8 cellular contexts compared by ENCODE assay signal in genomic region chr10:130190737-130191115, GRCh38. TPM values are rescaled to one million over a fixed set of nuclear protein-coding genes. Genes with fewer than 3 reads are reported as not detected.
DNase-seq lines count a peak whose midpoint lies in the region; ATAC-seq and TF ChIP-seq lines count a peak whose summit lies in the region.
"Had no signal": no experiment of that assay in that cellular context is flagged by ENCODE, and none has a peak within 500 bp of the region (broad histone marks: within the 10 kb centered on the region; RNA-seq: fewer than 3 reads in every experiment).

No MANE protein-coding gene starts in this region.

- H3K9me3 ChIP-seq in HUES64 (ENCODE audit: insufficient read depth, low read depth, low read length) (no peaks in the 10 kb centered on the region), ectodermal cell (ENCODE audit: control insufficient read depth, low read length) (no peaks in the 10 kb centered on the region), lung (ENCODE audit: control insufficient read depth in 2 of 2, insufficient read depth in 1 of 2, low read length in 1 of 2) (peaks cover 0 to 2% of the 10 kb centered on the region in 2 donors)

- peaks cover 4% of the 10 kb centered on the region; the same call in 1 of the 2 replicates for H3K36me3 ChIP-seq in HUES64 (ENCODE audit: insufficient read depth, low read length)
- no peaks in the 10 kb centered on the region for H3K36me3 ChIP-seq in ectodermal cell (ENCODE audit: control insufficient read depth, insufficient read depth, low read length)
- peaks cover 0 to 6% of the 10 kb centered on the region in 2 donors for H3K36me3 ChIP-seq in lung (ENCODE audit: control insufficient read depth in 2 of 2, insufficient read depth in 2 of 2, low read length in 2 of 2)

- peak overlapping the region; percentile 79 for H3K9ac ChIP-seq in HUES64 (ENCODE audit: low read depth, low read length)

- H3K4me3 Mint-ChIP-seq in type B pancreatic cell: peak overlapping the region; percentile 35

- no peak overlapping the region for H3K27ac Mint-ChIP-seq in type B pancreatic cell
- H3K27ac Mint-ChIP-seq: naive B cell had no signal

- no peaks in the 10 kb centered on the region for H3K27me3 Mint-ChIP-seq in type B pancreatic cell

- WGBS in HUES64: 47% methylated on average over 25 of the region's 25 CpGs
- 58 to 65% methylated on average over 25 of the region's 25 CpGs for WGBS in ectodermal cell, 2 experiments
- 10 to 21% methylated on average over 25 of the region's 25 CpGs for WGBS in lung, 2 donors

- no peaks in the 10 kb centered on the region for H3K9me3 Mint-ChIP-seq in type B pancreatic cell
- H3K9me3 Mint-ChIP-seq: naive B cell had no signal

- ATAC-seq in lung (ENCODE audit: insufficient read depth, low FRiP score) (peak; percentile 10), HG03196 (IDR thresholded peaks at IDR 0.05; ENCODE audit: unreplicated experiment) (no peak)

- TF ChIP-seq CTCF in lung (IDR thresholded peaks at IDR 0.05; ENCODE audit: control extremely low read depth, extremely low read depth): no peak
- no peak for TF ChIP-seq CTCF in type B pancreatic cell (conservative IDR thresholded peaks at IDR 0.05)

- H3K27me3 ChIP-seq in HUES64 (ENCODE audit: insufficient read depth, low read length): peaks cover 6% of the 10 kb centered on the region; the same call in 1 of the 2 replicates
- H3K27me3 ChIP-seq in ectodermal cell (ENCODE audit: control insufficient read depth, insufficient read depth, low read length, poor library complexity, severe bottlenecking): no peaks in the 10 kb centered on the region
- H3K27me3 ChIP-seq in lung (ENCODE audit: control insufficient read depth, insufficient read depth): no peaks in the 10 kb centered on the region

- 0 out of 2 replicates have a peak, but pooled peaks cover 6% of the 10 kb centered on the region for H3K4me1 ChIP-seq in HUES64 (ENCODE audit: insufficient read depth, low read length)
- H3K4me1 ChIP-seq in ectodermal cell (ENCODE audit: control insufficient read depth, insufficient read depth, low read length): peaks cover 14% of the 10 kb centered on the region
- peaks cover 0 to 9% of the 10 kb centered on the region in 2 donors for H3K4me1 ChIP-seq in lung (ENCODE audit: control insufficient read depth in 2 of 2, insufficient read depth in 2 of 2, low read length in 2 of 2)

- H3K4me1 Mint-ChIP-seq in type B pancreatic cell (ENCODE audit: unreplicated experiment): no peaks in the 10 kb centered on the region

- no peaks in the 10 kb centered on the region for H3K36me3 Mint-ChIP-seq in type B pancreatic cell

- H3K27ac ChIP-seq in HUES64 (ENCODE audit: low read depth, low read length) (no peak overlapping the region), ectodermal cell (ENCODE audit: insufficient read depth, low read depth, low read length, poor library complexity, severe bottlenecking) (no peak overlapping the region), lung (ENCODE audit: low read depth in 1 of 2, low read length in 1 of 2) (no peak overlapping the region)

- H3K4me3 ChIP-seq in HUES64 (ENCODE audit: low read length): peak overlapping the region; percentile 60
- H3K4me3 ChIP-seq in ectodermal cell (ENCODE audit: insufficient read depth, low read depth, low read length): peak overlapping the region; percentile 56
- H3K4me3 ChIP-seq in lung: peak overlapping the region; percentile 47

- DNase-seq in lung (ENCODE audit: low spot score) (no peak), type B pancreatic cell (ENCODE audit: extremely low spot score, unreplicated experiment) (no peak), NCI-H146 treated with DMSO at 0.1 percent for 48 hours (lab: John Stamatoyannopoulos, UW; ENCODE audit: unreplicated experiment) (no peak), DMS114 treated with DMSO at 0.1 percent for 48 hours (lab: John Stamatoyannopoulos, UW; ENCODE audit: unreplicated experiment) (no peak)

RNA-seq across cellular contexts. Expression of gene GLRX3, which starts 54.5 kb away (rescaled TPM):
- polyA plus RNA-seq in HUES64 (2013, experiment 1 of 2): 158 TPM
- 153 TPM for polyA plus RNA-seq in HUES64 (2013, experiment 2 of 2)
- 158 TPM for polyA plus RNA-seq in ectodermal cell (2013, experiment 1 of 4)
- 131 TPM for polyA plus RNA-seq in ectodermal cell (2013, experiment 2 of 4)
- 106 TPM for polyA plus RNA-seq in ectodermal cell (2013, experiment 3 of 4)
- polyA plus RNA-seq in ectodermal cell (2013, experiment 4 of 4): 117 TPM
- total RNA-seq in lung (10 to 100 TPM; 37.6 to 71.1 TPM), type B pancreatic cell (ENCODE audit: low replicate concordance) (73.2 and 77.4 TPM in 2 replicates)
- polyA plus RNA-seq in lung: 10 to 100 TPM; 51.2 to 63.8 TPM
